Comparison of ENCODE assay signal across 21 cellular contexts in genomic region chr4:87056884-87057283, GRCh38.
DNase-seq lines count a peak whose midpoint lies in the region; ATAC-seq and TF ChIP-seq lines count a peak whose summit lies in the region.
"Had no signal": no experiment of that assay in that cellular context is flagged by ENCODE, and none has a peak within 500 bp of the region (broad histone marks: within the 10 kb centered on the region; RNA-seq: fewer than 3 reads in every experiment).

No MANE protein-coding gene starts in this region.

- no peak for TF ChIP-seq POLR2A in Peyer's patch (IDR thresholded peaks at IDR 0.05)

- H3K9ac ChIP-seq in stomach smooth muscle (ENCODE audit: low read length in 2 of 2) = no peak overlapping the region

- H3K27ac ChIP-seq in Peyer's patch (peak overlapping the region in 3 of 4 donors; percentile 9 to 68 (median 63)), stomach smooth muscle (ENCODE audit: low read length) (peak overlapping the region; percentile 63)
- H3K27ac ChIP-seq: HL-60 had no signal

- H3K36me3 Mint-ChIP-seq in activated T-helper 2 cell treated with anti-CD3 and anti-CD28 coated beads, Interferon-gamma antibody, Interleukin-2, Interleukin-4, amounts not matched to agents 10 μg/mL and 5 μg/mL and 100 μg/mL, durations not matched to agents 14 hours and 24 hours and 36 hours (ENCODE audit: low read depth) = peaks cover 50% of the 10 kb centered on the region

- peaks cover 58% of the 10 kb centered on the region for H3K4me1 Mint-ChIP-seq in activated T-helper 2 cell treated with anti-CD3 and anti-CD28 coated beads, Interferon-gamma antibody, Interleukin-2, Interleukin-4, amounts not matched to agents 10 μg/mL and 5 μg/mL and 100 μg/mL, durations not matched to agents 14 hours and 24 hours and 36 hours (ENCODE audit: low read depth)

- ATAC-seq in left colon = peak; percentile 79
- ATAC-seq: esophagus mucosa; naive thymus-derived CD8-positive, alpha-beta T cell had no signal

- peak overlapping the region; percentile 29 for H3K27ac Mint-ChIP-seq in activated T-helper 2 cell treated with anti-CD3 and anti-CD28 coated beads, Interferon-gamma antibody, Interleukin-2, Interleukin-4, amounts not matched to agents 10 μg/mL and 5 μg/mL and 100 μg/mL, durations not matched to agents 14 hours and 24 hours and 36 hours
- H3K27ac Mint-ChIP-seq: IgD-negative memory B cell had no signal

- no peaks in the 10 kb centered on the region for H3K36me3 ChIP-seq in Peyer's patch
- no peaks in the 10 kb centered on the region for H3K36me3 ChIP-seq in stomach smooth muscle (ENCODE audit: control insufficient read depth in 2 of 2, insufficient read depth in 2 of 2, low read length in 2 of 2)
- H3K36me3 ChIP-seq: HAP-1 had no signal

- H3K4me1 ChIP-seq in Peyer's patch (peaks cover 0 to 79% (median 10%) of the 10 kb centered on the region in 4 donors), stomach smooth muscle (ENCODE audit: control insufficient read depth, insufficient read depth, low read length) (peaks cover 36% of the 10 kb centered on the region)

- no peaks in the 10 kb centered on the region for H3K27me3 Mint-ChIP-seq in activated T-helper 2 cell treated with anti-CD3 and anti-CD28 coated beads, Interferon-gamma antibody, Interleukin-2, Interleukin-4, amounts not matched to agents 10 μg/mL and 5 μg/mL and 100 μg/mL, durations not matched to agents 14 hours and 24 hours and 36 hours (ENCODE audit: low read depth)
- H3K27me3 Mint-ChIP-seq: IgD-negative memory B cell; naive thymus-derived CD8-positive, alpha-beta T cell had no signal

- no peaks in the 10 kb centered on the region for H3K9me3 ChIP-seq in Peyer's patch
- H3K9me3 ChIP-seq in stomach smooth muscle (ENCODE audit: control insufficient read depth in 2 of 2, low read length in 2 of 2) = no peaks in the 10 kb centered on the region
- H3K9me3 ChIP-seq: HAP-1 had no signal

- no peaks in the 10 kb centered on the region for H3K27me3 ChIP-seq in Peyer's patch
- no peaks in the 10 kb centered on the region for H3K27me3 ChIP-seq in stomach smooth muscle (ENCODE audit: control insufficient read depth in 1 of 2, insufficient read depth in 2 of 2, low read length in 2 of 2)

- intact Hi-C loops in activated T-helper 2 cell treated with anti-CD3 and anti-CD28 coated beads, Interferon-gamma antibody, Interleukin-2, Interleukin-4, amounts not matched to agents 10 μg/mL and 5 μg/mL and 100 μg/mL, durations not matched to agents 14 hours and 24 hours and 36 hours (cut with micrococcal nuclease) = no loop called here
- intact Hi-C loops in left colon (cut with DNase I, micrococcal nuclease) = no loop called here

- DNase-seq in Peyer's patch = no peak
- DNase-seq in activated T-helper 2 cell treated with anti-CD3 and anti-CD28 coated beads, Interferon-gamma antibody, Interleukin-2, Interleukin-4, amounts not matched to agents 10 μg/mL and 5 μg/mL and 100 μg/mL, durations not matched to agents 14 hours and 24 hours and 36 hours (ENCODE audit: low spot score) = no peak
- peak in 1 of 2 donors; percentile 25 for DNase-seq in left colon
- no peak for DNase-seq in GDM1 (lab: John Stamatoyannopoulos, UW)
- no peak for DNase-seq in superior temporal gyrus (ENCODE audit: extremely low spot score)
- no peak for DNase-seq in activated gamma-delta T cell (lab: John Stamatoyannopoulos, UW)
- no peak for DNase-seq in GM13976 (ENCODE audit: low spot score)
- DNase-seq: activated CD4-positive, alpha-beta T cell treated with anti-CD3 and anti-CD28 coated beads, Interleukin-2, amount 50 U/mL, for 4 hours; activated naive CD4-positive, alpha-beta T cell treated with anti-CD3 and anti-CD28 coated beads, Interleukin-2, amount 50 U/mL, for 16 hours; mammary epithelial cell; naive thymus-derived CD8-positive, alpha-beta T cell; NCI-H1694 treated with DMSO at 0.1 percent for 48 hours; NCI-H2227 treated with DMSO at 0.1 percent for 48 hours; posterior cingulate gyrus; RPMI8226; stimulated activated CD4-positive, alpha-beta T cell treated with anti-CD3 and anti-CD28 coated beads, Interleukin-12 subunit alpha, Interleukin-12 subunit beta, amount 100 ng/mL, for 4 hours had no signal

- no peak overlapping the region for H3K4me3 Mint-ChIP-seq in activated T-helper 2 cell treated with anti-CD3 and anti-CD28 coated beads, Interferon-gamma antibody, Interleukin-2, Interleukin-4, amounts not matched to agents 10 μg/mL and 5 μg/mL and 100 μg/mL, durations not matched to agents 14 hours and 24 hours and 36 hours (ENCODE audit: low read depth)
- H3K4me3 Mint-ChIP-seq: IgD-negative memory B cell had no signal

- TF ChIP-seq CTCF in Peyer's patch (IDR thresholded peaks at IDR 0.05) (no peak), GM13976 (IDR thresholded peaks at IDR 0.05; ENCODE audit: borderline replicate concordance, control extremely low read depth, extremely low read depth, insufficient read depth, missing control alignments) (no peak)

- H3K4me3 ChIP-seq in Peyer's patch = no peak overlapping the region
- no peak overlapping the region for H3K4me3 ChIP-seq in stomach smooth muscle (ENCODE audit: low read length in 2 of 2)
- H3K4me3 ChIP-seq: HAP-1 had no signal

- no peaks in the 10 kb centered on the region for H3K9me3 Mint-ChIP-seq in activated T-helper 2 cell treated with anti-CD3 and anti-CD28 coated beads, Interferon-gamma antibody, Interleukin-2, Interleukin-4, amounts not matched to agents 10 μg/mL and 5 μg/mL and 100 μg/mL, durations not matched to agents 14 hours and 24 hours and 36 hours
- H3K9me3 Mint-ChIP-seq: IgD-negative memory B cell; naive thymus-derived CD8-positive, alpha-beta T cell had no signal

- in situ Hi-C loops in GM13976 (cut with MboI; ENCODE audit: low sequenced_read_pairs, unreplicated experiment) = no loop called here
